Comparison of ENCODE assay signal across 22 cellular contexts in genomic region chr4:946517-947471, GRCh38. TPM values are rescaled to one million over a fixed set of nuclear protein-coding genes. Genes with fewer than 3 reads are reported as not detected.
DNase-seq lines count a peak whose midpoint lies in the region; ATAC-seq, FAIRE-seq and TF ChIP-seq lines count a peak whose summit lies in the region.
"Had no signal": no experiment of that assay in that cellular context is flagged by ENCODE, and none has a peak within 500 bp of the region (broad histone marks: within the 10 kb centered on the region; RNA-seq: fewer than 3 reads in every experiment).

No MANE protein-coding gene starts in this region.

- H3K9me3 ChIP-seq in SK-N-SH (no peaks in the 10 kb centered on the region), kidney (ENCODE audit: control insufficient read depth in 1 of 2, low read length in 2 of 2) (no peaks in the 10 kb centered on the region)

- H3K4me2 ChIP-seq in SK-N-SH = no peak overlapping the region

- TF ChIP-seq CTCF in SK-N-SH (IDR thresholded peaks at IDR 0.05) (no peak), kidney (IDR thresholded peaks at IDR 0.05; ENCODE audit: borderline replicate concordance, extremely low read depth, insufficient read depth) (no peak)

- no peak for TF ChIP-seq EP300 in SK-N-SH (IDR thresholded peaks at IDR 0.05; ENCODE audit: borderline replicate concordance in 1 of 2, low read depth in 1 of 2, low read length in 1 of 2)

- H3K4me3 ChIP-seq in SK-N-SH (ENCODE audit: low read depth in 2 of 2, low read length in 1 of 2) = no peak overlapping the region
- no peak overlapping the region for H3K4me3 ChIP-seq in H7 (ENCODE audit: insufficient read depth, low read depth, low read length)
- no peak overlapping the region for H3K4me3 ChIP-seq in kidney (ENCODE audit: low read length in 2 of 2)
- H3K4me3 ChIP-seq: GM12878, GM23248, K562 had no signal

- peak; percentile 12 for DNase-seq in SK-N-SH
- DNase-seq in H7 = peak; percentile 61
- peak; percentile 49 for DNase-seq in kidney
- DNase-seq in posterior vena cava (ENCODE audit: low spot score) = peak; percentile 55
- DNase-seq in stimulated activated CD4-positive, alpha-beta T cell treated with anti-CD3 and anti-CD28 coated beads, Interleukin-12 subunit alpha, Interleukin-12 subunit beta, amount 100 ng/mL, for 4 hours = no peak
- no peak for DNase-seq in NCI-H2196 treated with DMSO at 0.1 percent for 48 hours (lab: John Stamatoyannopoulos, UW; ENCODE audit: unreplicated experiment)
- DNase-seq: CD8-positive, alpha-beta T cell; GDM1; GM23248; NCI-H1930; NCI-H446; NCI-H69; NK-92 treated with Interleukin-12 subunit alpha and Interleukin-12 subunit beta, amount 100 ng/mL, for 24 hours; OCI-M1 had no signal

- H3K79me2 ChIP-seq in SK-N-SH (ENCODE audit: insufficient read depth) = no peaks in the 10 kb centered on the region

- H4K20me1 ChIP-seq in SK-N-SH (ENCODE audit: insufficient read depth) = no peaks in the 10 kb centered on the region

- H3K4me1 ChIP-seq in SK-N-SH (ENCODE audit: control insufficient read depth in 1 of 2, insufficient read depth in 2 of 2, low read depth in 1 of 2, low read length in 1 of 2) = no peaks in the 10 kb centered on the region
- H3K4me1 ChIP-seq in kidney (ENCODE audit: control insufficient read depth in 1 of 2, insufficient read depth in 1 of 2, low read depth in 1 of 2, low read length in 2 of 2) = no peaks in the 10 kb centered on the region

- WGBS in SK-N-SH (ENCODE audit: low lambda C conversion rate) = 88% methylated on average over 27 of the region's 62 CpGs

- H3K36me3 ChIP-seq in SK-N-SH (replicated peaks in 1 of 2; ENCODE audit: control insufficient read depth in 1 of 2, insufficient read depth in 2 of 2, low read length in 1 of 2) (no peaks in the 10 kb centered on the region), H7 (replicated peaks; ENCODE audit: control insufficient read depth, insufficient read depth, low read length) (no peaks in the 10 kb centered on the region), kidney (ENCODE audit: control insufficient read depth in 1 of 2, insufficient read depth in 2 of 2, low read length in 2 of 2) (no peaks in the 10 kb centered on the region)

- H3K9ac ChIP-seq in SK-N-SH = no peak overlapping the region
- no peak overlapping the region for H3K9ac ChIP-seq in kidney (ENCODE audit: low read length in 2 of 2)
- H3K9ac ChIP-seq: GM23248 had no signal

- H3K27ac ChIP-seq in SK-N-SH (ENCODE audit: low read depth in 2 of 2, low read length in 1 of 2) (no peak overlapping the region), kidney (ENCODE audit: low read depth in 2 of 2, low read length in 2 of 2) (no peak overlapping the region)
- H3K27ac ChIP-seq: 22Rv1, GM23248 had no signal

- intact Hi-C loops in kidney (cut with DNase I) (no loop called here), posterior vena cava (cut with DNase I) (no loop called here)

- no peak for TF ChIP-seq RAD21 in SK-N-SH (IDR thresholded peaks at IDR 0.05; ENCODE audit: low read length)

- no peaks in the 10 kb centered on the region for H3K9me2 ChIP-seq in SK-N-SH

- no peak for FAIRE-seq in kidney (lab: Jason Lieb, UNC)
- FAIRE-seq: GM12878, GM18507, K562 had no signal

- POLR2A ChIA-PET in SK-N-SH (lab: Yijun Ruan, JAX) = no interaction called here

- CTCF ChIA-PET in SK-N-SH (lab: Yijun Ruan, JAX) = no interaction called here

- no peak overlapping the region for H2AFZ ChIP-seq in SK-N-SH (ENCODE audit: low read depth)
- H2AFZ ChIP-seq: GM23248 had no signal

- H3F3A ChIP-seq in SK-N-SH (replicated peaks; ENCODE audit: insufficient read depth) = no peaks in the 10 kb centered on the region

- ATAC-seq in SK-N-SH treated with all-trans-retinoic acid at 6 μM for 48 hours (no peak), HG03175 (IDR thresholded peaks at IDR 0.05; ENCODE audit: unreplicated experiment) (no peak)
- ATAC-seq: CD8-positive, alpha-beta T cell; GM12878; K562 had no signal

- H3K27me3 ChIP-seq in SK-N-SH (ENCODE audit: insufficient read depth) = no peaks in the 10 kb centered on the region
- peaks cover 2% of the 10 kb centered on the region; the same call in 1 of the 2 replicates for H3K27me3 ChIP-seq in H7 (ENCODE audit: control insufficient read depth, insufficient read depth, low read length)

TF ChIP-seq in SK-N-SH, 30 proteins besides CTCF, POLR2A, EP300 and RAD21 (continues in another document):
- TF ChIP-seq MXI1 (IDR thresholded peaks at IDR 0.05; ENCODE audit: low read depth, low read length) (no peak), ZBTB33 (IDR thresholded peaks at IDR 0.05; ENCODE audit: borderline replicate concordance, low read depth) (no peak)

TF ChIP-seq in SK-N-SH treated with all-trans-retinoic acid at 6 μM for 48 hours, 23 proteins besides CTCF, POLR2A, EP300 and RAD21:
- TF ChIP-seq ZFP3 (CRISPR knock-in tag; IDR thresholded peaks at IDR 0.05) = no peak
- TF ChIP-seq, protein P1, sequence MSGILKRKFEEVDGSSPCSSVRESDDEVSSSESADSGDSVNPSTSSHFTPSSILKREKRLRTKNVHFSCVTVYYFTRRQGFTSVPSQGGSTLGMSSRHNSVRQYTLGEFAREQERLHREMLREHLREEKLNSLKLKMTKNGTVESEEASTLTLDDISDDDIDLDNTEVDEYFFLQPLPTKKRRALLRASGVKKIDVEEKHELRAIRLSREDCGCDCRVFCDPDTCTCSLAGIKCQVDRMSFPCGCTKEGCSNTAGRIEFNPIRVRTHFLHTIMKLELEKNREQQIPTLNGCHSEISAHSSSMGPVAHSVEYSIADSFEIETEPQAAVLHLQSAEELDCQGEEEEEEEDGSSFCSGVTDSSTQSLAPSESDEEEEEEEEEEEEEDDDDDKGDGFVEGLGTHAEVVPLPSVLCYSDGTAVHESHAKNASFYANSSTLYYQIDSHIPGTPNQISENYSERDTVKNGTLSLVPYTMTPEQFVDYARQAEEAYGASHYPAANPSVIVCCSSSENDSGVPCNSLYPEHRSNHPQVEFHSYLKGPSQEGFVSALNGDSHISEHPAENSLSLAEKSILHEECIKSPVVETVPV (CRISPR knock-in tag; IDR thresholded peaks at IDR 0.05) = no peak

RNA-seq across cellular contexts. Expression of gene TMEM175, which starts 14.5 kb away (rescaled TPM):
- polyA plus RNA-seq in SK-N-SH (2012; rRNA removed) (43.1 and 54.2 TPM in 2 replicates), kidney (ENCODE audit: insufficient read depth, low read depth, low replicate concordance) (26.0 TPM)
- 12.9 and 16.8 TPM in 2 replicates for polyA plus RNA-seq in SK-N-SH (2012; cell fraction: cytosol; rRNA removed)
- polyA plus RNA-seq in SK-N-SH (2012; cell fraction: nucleus; rRNA removed) = 280 and 427 TPM in 2 replicates
- total RNA-seq in H7 (2014; rRNA removed; shearing (Covaris generic)) = 6.5 and 8.4 TPM in 2 replicates
- total RNA-seq in kidney (31.1 TPM), posterior vena cava (10 to 100 TPM; 15.3 to 16.4 TPM)

RNA-seq across cellular contexts. Expression of gene GAK, which starts 14.7 kb away (rescaled TPM):
- 35.9 and 36.1 TPM in 2 replicates for polyA plus RNA-seq in SK-N-SH (2012; rRNA removed)
- 11.0 and 18.2 TPM in 2 replicates for polyA plus RNA-seq in SK-N-SH (2012; cell fraction: cytosol; rRNA removed)
- polyA plus RNA-seq in SK-N-SH (2012; cell fraction: nucleus; rRNA removed) = 131 and 150 TPM in 2 replicates
- 77.4 and 85.1 TPM in 2 replicates for total RNA-seq in H7 (2014; rRNA removed; shearing (Covaris generic))
- total RNA-seq in kidney = 124 TPM
- polyA plus RNA-seq in kidney (ENCODE audit: insufficient read depth, low read depth, low replicate concordance) = 92.0 TPM
- total RNA-seq in posterior vena cava = 10 to 100 TPM; 63.5 to 73.5 TPM

RNA-seq across cellular contexts. Expression of gene DGKQ, which starts 26.6 kb away (rescaled TPM):
- polyA plus RNA-seq in SK-N-SH (2012; rRNA removed) = 10.9 and 11.5 TPM in 2 replicates
- 3.3 and 6.8 TPM in 2 replicates for polyA plus RNA-seq in SK-N-SH (2012; cell fraction: cytosol; rRNA removed)
- polyA plus RNA-seq in SK-N-SH (2012; cell fraction: nucleus; rRNA removed) = 50.0 and 64.3 TPM in 2 replicates
- 19.4 and 26.7 TPM in 2 replicates for total RNA-seq in H7 (2014; rRNA removed; shearing (Covaris generic))
- total RNA-seq in kidney = 13.7 TPM
- 3.5 TPM for polyA plus RNA-seq in kidney (ENCODE audit: insufficient read depth, low read depth, low replicate concordance)
- total RNA-seq in posterior vena cava = 10 to 100 TPM; 10.8 to 11.9 TPM

RNA-seq across cellular contexts. Expression of gene IDUA, which starts 40.0 kb away (rescaled TPM):
- 24.4 and 32.1 TPM in 2 replicates for polyA plus RNA-seq in SK-N-SH (2012; rRNA removed)
- 5.1 and 7.1 TPM in 2 replicates for polyA plus RNA-seq in SK-N-SH (2012; cell fraction: cytosol; rRNA removed)
- polyA plus RNA-seq in SK-N-SH (2012; cell fraction: nucleus; rRNA removed) = 333 and 514 TPM in 2 replicates
- total RNA-seq in H7 (2014; rRNA removed; shearing (Covaris generic)) = 4.6 TPM in 2 replicates
- total RNA-seq in kidney = 58.5 TPM
- 11.9 TPM for polyA plus RNA-seq in kidney (ENCODE audit: insufficient read depth, low read depth, low replicate concordance)
- 10 to 100 TPM; 19.0 to 29.0 TPM for total RNA-seq in posterior vena cava

RNA-seq across cellular contexts. Expression of gene SLC26A1, which starts 46.4 kb away (rescaled TPM):
- polyA plus RNA-seq in SK-N-SH (2012; rRNA removed) = 0.05 and 0.08 TPM in 2 replicates
- 0.04 and 0.13 TPM in 2 replicates for polyA plus RNA-seq in SK-N-SH (2012; cell fraction: cytosol; rRNA removed)
- 0.48 and 0.63 TPM in 2 replicates for polyA plus RNA-seq in SK-N-SH (2012; cell fraction: nucleus; rRNA removed)
- 0.03 and 0.30 TPM in 2 replicates for total RNA-seq in H7 (2014; rRNA removed; shearing (Covaris generic))
- total RNA-seq in kidney = 2.9 TPM
- 10.2 TPM for polyA plus RNA-seq in kidney (ENCODE audit: insufficient read depth, low read depth, low replicate concordance)
- total RNA-seq in posterior vena cava = under 1 TPM in 1 of 2 donors, not detected in 1; 0.14 TPM
- total RNA-seq: RPMI7951 had no signal
- polyA plus RNA-seq: BJ had no signal

Comparison
In these comparisons a context has a peak if more than half of its experiments do, and no peak if none do; other contexts are left out.
1. DNase-seq: peak in SK-N-SH (single experiment), H7 (single experiment), kidney (single experiment) and posterior vena cava (single experiment); none in stimulated activated CD4-positive, alpha-beta T cell treated with anti-CD3 and anti-CD28 coated beads, Interleukin-12 subunit alpha, Interleukin-12 subunit beta, amount 100 ng/mL, for 4 hours (single experiment) and NCI-H2196 treated with DMSO at 0.1 percent for 48 hours (single experiment).